Comparison of ENCODE assay signal across 11 cellular contexts in genomic region chr17:77410470-77410869, GRCh38.
DNase-seq lines count a peak whose midpoint lies in the region; ATAC-seq and TF ChIP-seq lines count a peak whose summit lies in the region.
"Had no signal": no experiment of that assay in that cellular context is flagged by ENCODE, and none has a peak within 500 bp of the region (broad histone marks: within the 10 kb centered on the region; RNA-seq: fewer than 3 reads in every experiment).

No MANE protein-coding gene starts in this region.

- intact Hi-C loops in Right ventricle myocardium inferior (cut with DNase I) (no loop called here), Right ventricle myocardium superior (cut with DNase I) (no loop called here)

- peak overlapping the region; percentile 89 for H3K27ac ChIP-seq in thymus (ENCODE audit: low read depth)

- no peaks in the 10 kb centered on the region for H3K9me3 ChIP-seq in thymus (ENCODE audit: control insufficient read depth)
- H3K9me3 ChIP-seq: BE2C had no signal

- TF ChIP-seq CTCF in mesothelial cell of epicardium (IDR thresholded peaks at IDR 0.05; ENCODE audit: unreplicated experiment) = no peak

- H3K4me3 ChIP-seq in thymus (ENCODE audit: low read length) = no peak overlapping the region

- no peak for ATAC-seq in Right ventricle myocardium inferior
- no peak for ATAC-seq in Right ventricle myocardium superior (ENCODE audit: poor library complexity)
- ATAC-seq in activated CD8-positive, alpha-beta T cell treated with anti-CD3 and anti-CD28 coated beads, Interleukin-2, amount 10 ng/mL, durations not matched to agents 7 days and 5 days = no peak
- no peak for ATAC-seq in GM18909 (IDR thresholded peaks at IDR 0.05; ENCODE audit: poor library complexity, unreplicated experiment)

- H3K27me3 Mint-ChIP-seq in activated CD8-positive, alpha-beta T cell treated with anti-CD3 and anti-CD28 coated beads, Interleukin-2, amount 10 ng/mL, durations not matched to agents 7 days and 5 days (ENCODE audit: low read depth) = no peaks in the 10 kb centered on the region
- no peaks in the 10 kb centered on the region for H3K27me3 Mint-ChIP-seq in mesothelial cell of epicardium (ENCODE audit: low read depth)

- peaks cover 84% of the 10 kb centered on the region for H3K4me1 Mint-ChIP-seq in activated CD8-positive, alpha-beta T cell treated with anti-CD3 and anti-CD28 coated beads, Interleukin-2, amount 10 ng/mL, durations not matched to agents 7 days and 5 days (ENCODE audit: low read depth)
- H3K4me1 Mint-ChIP-seq in mesothelial cell of epicardium = peaks cover 13% of the 10 kb centered on the region

- POLR2A ChIA-PET in activated CD8-positive, alpha-beta T cell treated with anti-CD3 and anti-CD28 coated beads, Interleukin-2, amount 10 ng/mL, durations not matched to agents 7 days and 5 days (lab: Charles Lee) = interaction anchor here (0.9 to 2.0 kb wide), 7 partner anchors 9 to 548 kb away, joined by 3 to 9 read pairs (median 3); partner anchors contain the start of gene TNRC6C

- no peak overlapping the region for H3K4me3 Mint-ChIP-seq in activated CD8-positive, alpha-beta T cell treated with anti-CD3 and anti-CD28 coated beads, Interleukin-2, amount 10 ng/mL, durations not matched to agents 7 days and 5 days
- H3K4me3 Mint-ChIP-seq in mesothelial cell of epicardium = no peak overlapping the region

- H3K27me3 ChIP-seq in thymus (ENCODE audit: control insufficient read depth, insufficient read depth) = no peaks in the 10 kb centered on the region
- H3K27me3 ChIP-seq: BE2C had no signal

- peaks cover 22% of the 10 kb centered on the region for H3K36me3 ChIP-seq in thymus (ENCODE audit: control insufficient read depth, insufficient read depth)

- WGBS in thymus = 90% methylated on average over 13 of the region's 13 CpGs

- H3K27ac Mint-ChIP-seq in activated CD8-positive, alpha-beta T cell treated with anti-CD3 and anti-CD28 coated beads, Interleukin-2, amount 10 ng/mL, durations not matched to agents 7 days and 5 days = peak overlapping the region; percentile 63
- H3K27ac Mint-ChIP-seq in mesothelial cell of epicardium = peak overlapping the region; percentile 37

- CTCF ChIA-PET in activated CD8-positive, alpha-beta T cell treated with anti-CD3 and anti-CD28 coated beads, Interleukin-2, amount 10 ng/mL, durations not matched to agents 7 days and 5 days (lab: Charles Lee) = interaction anchor here (0.9 to 5.0 kb wide), 7 partner anchors 10 to 84 kb away, joined by 4 to 38 read pairs (median 8); no protein-coding TSS in a partner anchor

- peaks cover 52% of the 10 kb centered on the region for H3K4me1 ChIP-seq in thymus (ENCODE audit: control insufficient read depth, insufficient read depth, low read length)

- DNase-seq in Right ventricle myocardium inferior (ENCODE audit: missing footprints) (peak; percentile 41), Right ventricle myocardium superior (no peak), mesothelial cell of epicardium (ENCODE audit: low spot score in 2 of 2, unreplicated experiment in 2 of 2) (no peak), NCI-H82 (lab: John Stamatoyannopoulos, UW) (no peak), NCI-H510A (lab: John Stamatoyannopoulos, UW) (no peak)
- no peak for DNase-seq in activated CD8-positive, alpha-beta T cell treated with anti-CD3 and anti-CD28 coated beads, Interleukin-2, amount 10 ng/mL, durations not matched to agents 7 days and 5 days
- DNase-seq: BE2C, erythroblast, NCI-H1694 treated with DMSO at 0.1 percent for 48 hours had no signal

- peaks cover 63% of the 10 kb centered on the region for H3K36me3 Mint-ChIP-seq in activated CD8-positive, alpha-beta T cell treated with anti-CD3 and anti-CD28 coated beads, Interleukin-2, amount 10 ng/mL, durations not matched to agents 7 days and 5 days (ENCODE audit: low read depth)
- H3K36me3 Mint-ChIP-seq in mesothelial cell of epicardium = peaks cover 22% of the 10 kb centered on the region

- no peaks in the 10 kb centered on the region for H3K9me3 Mint-ChIP-seq in activated CD8-positive, alpha-beta T cell treated with anti-CD3 and anti-CD28 coated beads, Interleukin-2, amount 10 ng/mL, durations not matched to agents 7 days and 5 days (ENCODE audit: insufficient read depth)
- peaks cover 6% of the 10 kb centered on the region for H3K9me3 Mint-ChIP-seq in mesothelial cell of epicardium
